Comparison of ENCODE assay signal across 20 cellular contexts in genomic region chr22:45704648-45705047, GRCh38.
"Had no signal": no experiment of that assay in that cellular context is flagged by ENCODE, and none has a peak within 500 bp of the region (broad histone marks: within the 10 kb centered on the region; RNA-seq: fewer than 3 reads in every experiment).

No MANE protein-coding gene starts in this region.

- H3K27ac ChIP-seq: adrenal gland, coronary artery, esophagus squamous epithelium, neural progenitor cell, sigmoid colon, suprapubic skin, transverse colon, WERI-Rb-1 had no signal

- H3K4me1 ChIP-seq: suprapubic skin had no signal

- H3K4me3 ChIP-seq: adrenal gland, coronary artery, esophagus squamous epithelium, lung, neural progenitor cell, sigmoid colon, smooth muscle cell, suprapubic skin, transverse colon had no signal

- H3K27me3 Mint-ChIP-seq: naive thymus-derived CD4-positive, alpha-beta T cell; stimulated activated naive CD8-positive, alpha-beta T cell treated with anti-CD3 and anti-CD28 coated beads, Interleukin-15, amount 100 ng/mL, for 72 hours; T-cell had no signal

- H3K9ac ChIP-seq: neural progenitor cell had no signal

- H3K9me3 ChIP-seq: adrenal gland, esophagus squamous epithelium, sigmoid colon, suprapubic skin, transverse colon had no signal

- H3K4me2 ChIP-seq: smooth muscle cell had no signal

- H2AFZ ChIP-seq: neural progenitor cell had no signal

- ATAC-seq: activated CD8-positive, alpha-beta T cell treated with anti-CD3 and anti-CD28 coated beads, Interleukin-2, amount 10 ng/mL, durations not matched to agents 7 days and 5 days; activated naive CD4-positive, alpha-beta T cell treated with anti-CD3 and anti-CD28 coated beads, Interleukin-2, amount 50 U/mL, for 72 hours; left lobe of liver; naive thymus-derived CD4-positive, alpha-beta T cell; stimulated activated naive CD8-positive, alpha-beta T cell treated with anti-CD3 and anti-CD28 coated beads, Interleukin-15, amount 100 ng/mL, for 72 hours; T-cell had no signal

- DNase-seq: activated CD4-positive, alpha-beta T cell treated with anti-CD3 and anti-CD28 coated beads for 1 hour; activated CD4-positive, alpha-beta T cell treated with anti-CD3 and anti-CD28 coated beads, Interleukin-2, amount 50 U/mL, for 1 hour; activated CD8-positive, alpha-beta T cell treated with anti-CD3 and anti-CD28 coated beads, Interleukin-2, amount 10 ng/mL, durations not matched to agents 7 days and 5 days; adrenal gland; esophagus squamous epithelium; naive thymus-derived CD4-positive, alpha-beta T cell; retina; sigmoid colon; stimulated activated CD4-positive, alpha-beta T cell treated with anti-CD3 and anti-CD28 coated beads, Interleukin-2, amount 100 ng/mL, for 48 hours; stimulated activated naive CD8-positive, alpha-beta T cell treated with anti-CD3 and anti-CD28 coated beads, Interleukin-15, amount 100 ng/mL, for 72 hours; T-cell; transverse colon; WERI-Rb-1 had no signal

- H3K4me1 Mint-ChIP-seq: neural progenitor cell had no signal

- H3K9me3 Mint-ChIP-seq: activated naive CD4-positive, alpha-beta T cell treated with anti-CD3 and anti-CD28 coated beads, Interleukin-2, amount 50 U/mL, for 72 hours; stimulated activated naive CD8-positive, alpha-beta T cell treated with anti-CD3 and anti-CD28 coated beads, Interleukin-15, amount 100 ng/mL, for 72 hours; T-cell had no signal

- H3K27ac Mint-ChIP-seq: activated CD8-positive, alpha-beta T cell treated with anti-CD3 and anti-CD28 coated beads, Interleukin-2, amount 10 ng/mL, durations not matched to agents 7 days and 5 days; naive thymus-derived CD4-positive, alpha-beta T cell; neural progenitor cell; T-cell had no signal

- H3K27me3 ChIP-seq: adrenal gland, esophagus squamous epithelium, neural progenitor cell, sigmoid colon, suprapubic skin, transverse colon had no signal

- H3K4me3 Mint-ChIP-seq: activated CD8-positive, alpha-beta T cell treated with anti-CD3 and anti-CD28 coated beads, Interleukin-2, amount 10 ng/mL, durations not matched to agents 7 days and 5 days; naive thymus-derived CD4-positive, alpha-beta T cell; neural progenitor cell; stimulated activated naive CD8-positive, alpha-beta T cell treated with anti-CD3 and anti-CD28 coated beads, Interleukin-15, amount 100 ng/mL, for 72 hours; T-cell had no signal
